8 cellular contexts compared by ENCODE assay signal in genomic region chr19:49641688-49642487, GRCh38. TPM values are rescaled to one million over a fixed set of nuclear protein-coding genes. Genes with fewer than 3 reads are reported as not detected.
DNase-seq lines count a peak whose midpoint lies in the region; ATAC-seq, FAIRE-seq and TF ChIP-seq lines count a peak whose summit lies in the region.

TSS of gene SCAF1 (plus strand) at chr19:49642209. CDS start at chr19:49645027, 2,818 bp downstream.

- H3K27ac ChIP-seq in heart left ventricle, result peak within 1 kb of the TSS; percentile 98 to 100 (median 100)

- H3K36me3 ChIP-seq in heart left ventricle, result peaks cover 0 to 26% (median 13%) of the 10 kb centered on the region in 9 donors

- intact Hi-C loops in T-helper 1 cell treated with Interleukin-12 subunit alpha and Interleukin-12 subunit beta and Interleukin-4 antibody, amounts not matched to agents 30 ng/mL and 1 ng/mL, for 36 hours (cut with micrococcal nuclease), result loop anchor here (1.0 to 5.0 kb wide), 9 partner anchors 75 to 1149 kb away; partner anchors contain the start of genes ASPDH, FLT3LG, JOSD2 and KCNC3
- intact Hi-C loops in heart left ventricle (cut with DNase I), result loop anchor here in 3 of 10 donors (1.0 to 10.0 kb wide), 5 partner anchors 22 to 1017 kb away; partner anchors contain the start of genes ALDH16A1 (in 1 of the 3), PIH1D1 (in 1 of the 3), PRMT1 (in 1 of the 3) and PRR12 (in 1 of the 3)

- DNase-seq in GM12892 (ENCODE audit: insufficient read length), result peak; percentile 94
- DNase-seq in NCI-H146 treated with DMSO at 0.1 percent for 48 hours (lab: John Stamatoyannopoulos, UW; ENCODE audit: unreplicated experiment), result peak; percentile 98
- DNase-seq in amniotic epithelial cell (ENCODE audit: low read depth), result peak; percentile 99
- peak; percentile 99 to 100 (median 99) for DNase-seq in heart left ventricle
- peak; percentile 99 for DNase-seq in pons (ENCODE audit: low spot score)
- peak; percentile 100 for DNase-seq in type B pancreatic cell (ENCODE audit: extremely low spot score, unreplicated experiment)

- peaks cover 49% of the 10 kb centered on the region for H3K4me1 Mint-ChIP-seq in type B pancreatic cell (ENCODE audit: unreplicated experiment)

- TF ChIP-seq POLR2A in GM12892 (IDR thresholded peaks at IDR 0.05; ENCODE audit: low read depth, low read length), result peak; percentile 46; the same call in 1 of the 2 replicates
- peak; percentile 79 to 93 for TF ChIP-seq POLR2A in heart left ventricle (IDR thresholded peaks at IDR 0.05)

- TF ChIP-seq CTCF in heart left ventricle (IDR thresholded peaks at IDR 0.05) (no peak), type B pancreatic cell (conservative IDR thresholded peaks at IDR 0.05) (no peak)

- no peaks in the 10 kb centered on the region for H3K9me3 ChIP-seq in heart left ventricle

- no peaks in the 10 kb centered on the region for H3K9me3 Mint-ChIP-seq in type B pancreatic cell

- H3K27me3 Mint-ChIP-seq in type B pancreatic cell, result no peaks in the 10 kb centered on the region

- H3K36me3 Mint-ChIP-seq in type B pancreatic cell, result no peaks in the 10 kb centered on the region

- peak within 1 kb of the TSS; percentile 98 for H3K4me3 Mint-ChIP-seq in type B pancreatic cell

- peak; percentile 99 for FAIRE-seq in GM12892 (lab: Jason Lieb, UNC)

- peaks cover 3 to 65% (median 44%) of the 10 kb centered on the region in 12 donors for H3K4me1 ChIP-seq in heart left ventricle

- ATAC-seq in HG02852 (IDR thresholded peaks at IDR 0.05; ENCODE audit: unreplicated experiment), result peak; percentile 59
- ATAC-seq in heart left ventricle, result peak; percentile 72 to 83 (median 79)

- WGBS in heart left ventricle, 4 donors, result 0 to 1% (median 0%) methylated on average over 23 to 86 of the region's 86 CpGs

- peak within 1 kb of the TSS; percentile 100 for H3K27ac Mint-ChIP-seq in type B pancreatic cell

- H3K27me3 ChIP-seq in heart left ventricle, result no peaks in the 10 kb centered on the region

- peak within 1 kb of the TSS; percentile 76 to 100 (median 93) for H3K4me3 ChIP-seq in heart left ventricle

RNA-seq across cellular contexts. Expression of gene SCAF1, which starts in this region (rescaled TPM):
- polyA plus RNA-seq in GM12892 (2012; ENCODE audit: missing spikeins), result 13.1 TPM
- total RNA-seq in T-helper 1 cell treated with Interleukin-12 subunit alpha and Interleukin-12 subunit beta and Interleukin-4 antibody, amounts not matched to agents 30 ng/mL and 1 ng/mL, for 36 hours, result 72.1 and 73.2 TPM in 2 replicates
- total RNA-seq in heart left ventricle, result 10 to 100 TPM; 24.5 to 52.8 (median 46.3) TPM
- polyA plus RNA-seq in heart left ventricle, result 10 to 100 TPM; 26.9 to 28.2 TPM
- 75.0 and 78.1 TPM in 2 replicates for total RNA-seq in type B pancreatic cell (ENCODE audit: low replicate concordance)

Comparison
In these comparisons a context has a peak if more than half of its experiments do, and no peak if none do; other contexts are left out.
1. Peak in every context shown above with its lines: DNase-seq, ATAC-seq, H3K4me3 ChIP-seq and H3K27ac ChIP-seq.